In the genomic region with DNA sequence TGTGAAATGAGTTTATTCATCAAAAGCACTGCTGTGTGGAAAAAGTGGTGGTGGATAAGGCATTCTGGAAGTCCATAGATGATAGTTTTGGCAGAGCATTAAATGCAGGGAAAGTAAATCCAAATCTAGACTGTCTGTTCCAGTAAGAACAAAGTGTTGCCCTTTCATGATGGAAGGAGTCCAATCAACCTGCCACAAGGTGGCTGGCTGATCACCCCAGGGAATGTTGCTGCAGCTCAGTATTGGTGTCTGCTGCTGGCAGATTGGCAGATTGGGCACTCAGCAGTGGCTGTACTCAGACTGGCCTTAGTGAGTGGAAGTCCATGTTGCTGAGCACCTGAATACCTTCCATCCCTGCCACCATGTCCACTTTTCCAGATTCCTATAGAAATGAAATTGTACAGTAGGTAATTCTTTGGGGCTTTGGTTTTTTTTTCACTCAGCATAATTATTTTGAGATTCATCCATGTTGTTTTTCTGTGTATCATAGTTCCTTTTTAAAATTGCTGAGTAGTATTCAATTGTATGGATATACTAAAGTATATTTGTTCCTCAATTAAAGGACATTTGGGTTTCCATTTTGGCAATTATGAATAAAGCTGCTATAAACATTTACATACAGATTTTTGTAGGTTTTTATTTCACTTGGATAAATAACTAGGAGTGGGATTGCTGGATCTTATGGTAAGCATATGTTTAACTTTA, we compare ENCODE assay signal across 22 cellular contexts. TPM values are rescaled to one million over a fixed set of nuclear protein-coding genes. Genes with fewer than 3 reads are reported as not detected.
DNase-seq lines count a peak whose midpoint lies in the region; ATAC-seq, FAIRE-seq and TF ChIP-seq lines count a peak whose summit lies in the region.
"Had no signal": no experiment of that assay in that cellular context is flagged by ENCODE, and none has a peak within 500 bp of the region (broad histone marks: within the 10 kb centered on the region; RNA-seq: fewer than 3 reads in every experiment).

No MANE protein-coding gene starts in this region.

- RAD21 ChIA-PET in HCT116 (lab: Charles Lee; ENCODE audit: low non-redundant PET in 1 of 2, low total read pairs in 2 of 2, uncharacterized antibody in 2 of 2, unreplicated experiment in 2 of 2): interaction anchor here in 1 of 2 experiments (1.4 kb wide), 1 partner anchor 75 kb away, joined by 3 read pairs; no protein-coding TSS in a partner anchor

- no peak overlapping the region for H3K27ac ChIP-seq in HCT116 (ENCODE audit: low read depth, low read length)
- H3K27ac ChIP-seq in K562 (ENCODE audit: extremely low read depth, low read depth, low read length): no peak overlapping the region
- no peak overlapping the region for H3K27ac ChIP-seq in right lobe of liver

- no peak overlapping the region for H3K4me3 ChIP-seq in HCT116 (replicated peaks in 1 of 2; ENCODE audit: low read depth in 1 of 2, low read length in 2 of 2)
- H3K4me3 ChIP-seq in K562: no peak overlapping the region
- no peak overlapping the region for H3K4me3 ChIP-seq in right lobe of liver

- TF ChIP-seq CTCF in HCT116 (IDR thresholded peaks at IDR 0.05 in 2 of 3, conservative IDR thresholded peaks at IDR 0.05 in 1 of 3; ENCODE audit: borderline replicate concordance in 1 of 3, insufficient read depth in 1 of 3, low read depth in 2 of 3, low read length in 2 of 3): no peak
- TF ChIP-seq CTCF in K562 (IDR thresholded peaks at IDR 0.05 in 2 of 3, conservative IDR thresholded peaks at IDR 0.05 in 1 of 3; ENCODE audit: insufficient read depth in 2 of 3, low read depth in 1 of 3, low read length in 3 of 3): no peak
- no peak for TF ChIP-seq CTCF in right lobe of liver (IDR thresholded peaks at IDR 0.05)

- H3K79me2 ChIP-seq in HCT116 (ENCODE audit: insufficient read depth, low read length) (no peaks in the 10 kb centered on the region; the same call in 1 of the 2 replicates), K562 (ENCODE audit: control insufficient read depth, insufficient read depth, low read length) (no peaks in the 10 kb centered on the region)

- no peak for FAIRE-seq in K562 (lab: Jason Lieb, UNC)
- FAIRE-seq: D721Med had no signal

- H3K36me3 ChIP-seq in HCT116 (ENCODE audit: control insufficient read depth in 1 of 2, insufficient read depth in 2 of 2, low read length in 2 of 2) (peaks cover 4 to 6% of the 10 kb centered on the region in 2 experiments; a peak in 3 of 4 replicates), K562 (ENCODE audit: control insufficient read depth, insufficient read depth, low read length) (peaks cover 17% of the 10 kb centered on the region; the same call in 2 of the 3 replicates), right lobe of liver (peaks cover 0 to 9% (median 3%) of the 10 kb centered on the region in 4 donors)

- no peak for TF ChIP-seq EP300 in K562 (IDR thresholded peaks at IDR 0.05; ENCODE audit: low read length)

- H3K4me1 ChIP-seq in HCT116 (ENCODE audit: control insufficient read depth in 1 of 2, insufficient read depth in 2 of 2, low read length in 2 of 2) (no peaks in the 10 kb centered on the region; a peak in 1 of 4 replicates), K562 (replicated peaks in 1 of 2; ENCODE audit: control insufficient read depth in 2 of 2, insufficient read depth in 2 of 2, low read length in 2 of 2) (no peaks in the 10 kb centered on the region), right lobe of liver (no peaks in the 10 kb centered on the region)

- H4K20me1 ChIP-seq in HCT116 (ENCODE audit: insufficient read depth) (no peaks in the 10 kb centered on the region), K562 (replicated peaks; ENCODE audit: control insufficient read depth, insufficient read depth, low read length) (no peaks in the 10 kb centered on the region; the same call in 1 of the 2 replicates)

- TF ChIP-seq RAD21 in HCT116 (IDR thresholded peaks at IDR 0.05; ENCODE audit: low read depth): no peak
- TF ChIP-seq RAD21 in K562 (CRISPR knock-in tag; conservative IDR thresholded peaks at IDR 0.05 in 1 of 2, IDR thresholded peaks at IDR 0.05 in 1 of 2): no peak

- CTCF ChIA-PET in HCT116 (lab: Charles Lee) (interaction anchor here (1.0 kb wide), 2 partner anchors 15 to 98 kb away, joined by 3 read pairs; no protein-coding TSS in a partner anchor), K562 (lab: Yijun Ruan, JAX; ENCODE audit: low intra/inter-chr PET ratio) (no interaction called here)

- TF ChIP-seq POLR2A in HCT116 (IDR thresholded peaks at IDR 0.05; ENCODE audit: borderline replicate concordance, extremely low read depth, insufficient read depth, insufficient read length) (no peak), K562 (conservative IDR thresholded peaks at IDR 0.05) (no peak), right lobe of liver (IDR thresholded peaks at IDR 0.05) (no peak)

- peak; percentile 70 for ATAC-seq in HCT116
- ATAC-seq in K562: no peak
- peak in 3 of 4 donors; percentile 28 to 53 (median 51) for ATAC-seq in right lobe of liver
- ATAC-seq in esophagus mucosa: no peak
- ATAC-seq in HG02798 (IDR thresholded peaks at IDR 0.05; ENCODE audit: poor library complexity, unreplicated experiment): no peak
- ATAC-seq: T-cell had no signal

- H3K9me2 ChIP-seq in HCT116 (ENCODE audit: insufficient read depth): no peaks in the 10 kb centered on the region

- H3K9ac ChIP-seq in HCT116 (ENCODE audit: low read length) (no peak overlapping the region), K562 (ENCODE audit: insufficient read depth in 1 of 2, low read depth in 2 of 2, low read length in 2 of 2) (no peak overlapping the region)

- H2AFZ ChIP-seq in HCT116 (ENCODE audit: low read depth, low read length, poor library complexity, severe bottlenecking) (no peak overlapping the region), K562 (ENCODE audit: low read depth, low read length) (no peak overlapping the region)

- intact Hi-C loops in HCT116 (cut with micrococcal nuclease): no loop called here
- intact Hi-C loops in K562 (cut with micrococcal nuclease): no loop called here
- intact Hi-C loops in right lobe of liver (cut with DNase I): no loop called here

- no peaks in the 10 kb centered on the region for H3K9me1 ChIP-seq in K562 (ENCODE audit: control insufficient read depth, insufficient read depth, low read length)

- H3K27me3 ChIP-seq in HCT116 (ENCODE audit: insufficient read depth, low read length) (no peaks in the 10 kb centered on the region), K562 (ENCODE audit: control insufficient read depth in 2 of 2, insufficient read depth in 2 of 2, low read length in 2 of 2) (no peaks in the 10 kb centered on the region; a peak in 1 of 5 replicates), right lobe of liver (no peaks in the 10 kb centered on the region)

- H3K4me2 ChIP-seq in HCT116 (ENCODE audit: low read length): no peak overlapping the region
- H3K4me2 ChIP-seq in K562 (ENCODE audit: insufficient read depth, low read length): no peak overlapping the region

- POLR2A ChIA-PET in HCT116 (lab: Charles Lee): interaction anchor here (0.7 to 2.9 kb wide), 4 partner anchors 11 to 90 kb away, joined by 3 to 11 read pairs (median 4); partner anchors contain the start of genes DYNLL2 and SRSF1
- POLR2A ChIA-PET in K562 (lab: Yijun Ruan, JAX): interaction anchor here (1.6 kb wide), 1 partner anchor 90 kb away, joined by 4 read pairs; the partner anchor contains the start of gene SRSF1

- in situ Hi-C loops in K562 (cut with MboI): loop anchor here (5.0 kb wide), 1 partner anchor 90 kb away; the partner anchor contains the start of gene SRSF1

- DNase-seq in SIG-M5 treated with dmso at 0.1 percent for 504 hours (lab: John Stamatoyannopoulos, UW; ENCODE audit: unreplicated experiment) (peak; percentile 5), SIG-M5 (lab: John Stamatoyannopoulos, UW) (no peak), HCT116 (ENCODE audit: low read depth, low spot score) (no peak), K562 (ENCODE audit: extremely low read depth in 1 of 4, low spot score in 3 of 4) (no peak), right lobe of liver (no peak), NOMO-1 (lab: John Stamatoyannopoulos, UW; ENCODE audit: unreplicated experiment in 2 of 2) (no peak)
- DNase-seq: CD8-positive, alpha-beta memory T cell; DMS79 treated with DMSO at 0.1 percent for 48 hours; H7; KBM-7; MV-4-11; NCI-H187 treated with DMSO at 0.1 percent for 48 hours; NCI-H345; NCI-H526; NK-92 treated with Interleukin-12 subunit alpha and Interleukin-12 subunit beta, amount 100 ng/mL, for 24 hours; SHP77; T-cell had no signal

- no peaks in the 10 kb centered on the region for H3K9me3 ChIP-seq in HCT116 (ENCODE audit: control insufficient read depth in 1 of 2, insufficient read depth in 1 of 2, low read depth in 1 of 2, low read length in 2 of 2)
- H3K9me3 ChIP-seq in K562 (replicated peaks; ENCODE audit: control insufficient read depth, insufficient read depth, low read depth, low read length): no peaks in the 10 kb centered on the region
- no peaks in the 10 kb centered on the region for H3K9me3 ChIP-seq in right lobe of liver

- BruUV-seq in HCT116 (replicated peaks; lab: Mats Ljungman, UMichigan): no TSS peak
- BruUV-seq in K562 (replicated peaks; lab: Mats Ljungman, UMichigan): no TSS peak

RNA-seq across cellular contexts. Expression of gene DYNLL2, which starts 14.3 kb away (rescaled TPM):
- total RNA-seq in HCT116 (2021; ENCODE audit: unreplicated experiment): 54.9 TPM
- 39.1 and 41.2 TPM in 2 replicates for polyA plus RNA-seq in HCT116 (2012)
- total RNA-seq in K562 (2011; cell fraction: chromatin; rRNA removed; ENCODE audit: low replicate concordance): 14.2 and 14.6 TPM in 2 replicates
- 8.4 and 9.3 TPM in 2 replicates for total RNA-seq in K562 (2011; cell fraction: nucleolus; rRNA removed)
- 17.1 and 28.1 TPM in 2 replicates for total RNA-seq in K562 (2011; cell fraction: nucleoplasm; rRNA removed)
- total RNA-seq in K562 (2014; rRNA removed): 13.0 and 17.2 TPM in 2 replicates
- 12.8 and 15.0 TPM in 2 replicates for total RNA-seq in K562 (2014; rRNA removed; fragmentation: Illumina TruSeq; extraction: Trizol)
- total RNA-seq in K562 (2015; rRNA removed; fragmentation: Illumina TruSeq; extraction: Trizol): 11.2 and 11.9 TPM in 2 replicates
- 19.1 and 24.5 TPM in 2 replicates for total RNA-seq in K562 (2021)
- 12.2 and 18.4 TPM in 2 replicates for polyA plus RNA-seq in K562 (2011; rRNA removed)
- 11.2 and 12.5 TPM in 2 replicates for polyA plus RNA-seq in K562 (2011; cell fraction: cytosol; rRNA removed)
- 8.7 and 10.1 TPM in 2 replicates for polyA plus RNA-seq in K562 (2011; cell fraction: nucleus; rRNA removed)
- 19.5 and 41.0 TPM in 2 replicates for polyA plus RNA-seq in K562 (2012)
- 23.8 and 26.0 TPM in 2 replicates for polyA plus RNA-seq in K562 (2014; fragmentation: Illumina TruSeq; extraction: Trizol)
- 1 to 10 TPM; 1.8 to 2.3 TPM for polyA plus RNA-seq in K562 (2014; fragmentation: Nextera tagmentation; extraction: Ambion mirVana)
- polyA plus RNA-seq in K562 (2014; rRNA removed): 19.9 and 22.6 TPM in 2 replicates
- polyA minus RNA-seq in K562 (2011; rRNA and poly(A)+ RNA removed): 16.5 and 19.5 TPM in 2 replicates
- 5.9 and 10.6 TPM in 2 replicates for polyA minus RNA-seq in K562 (2011; cell fraction: cytosol; rRNA and poly(A)+ RNA removed)
- 5.9 and 9.1 TPM in 2 replicates for polyA minus RNA-seq in K562 (2011; cell fraction: nucleus; rRNA and poly(A)+ RNA removed)
- total RNA-seq in right lobe of liver: 10 to 100 TPM; 13.3 to 28.7 (median 17.7) TPM
- 18.6 TPM for total RNA-seq in esophagus mucosa

RNA-seq across cellular contexts. Expression of gene OR4D1, which starts 50.6 kb away (rescaled TPM):
- total RNA-seq in HCT116 (2021; ENCODE audit: unreplicated experiment): not detected
- polyA plus RNA-seq in HCT116 (2012): not detected in 2 replicates
- not detected in 2 replicates for total RNA-seq in K562 (2011; cell fraction: chromatin; rRNA removed; ENCODE audit: low replicate concordance)
- not detected in 2 replicates for total RNA-seq in K562 (2011; cell fraction: nucleolus; rRNA removed)
- total RNA-seq in K562 (2011; cell fraction: nucleoplasm; rRNA removed): not detected in 2 replicates
- total RNA-seq in K562 (2014; rRNA removed): not detected in 2 replicates
- not detected in 2 replicates for total RNA-seq in K562 (2014; rRNA removed; fragmentation: Illumina TruSeq; extraction: Trizol)
- not detected in 2 replicates for total RNA-seq in K562 (2015; rRNA removed; fragmentation: Illumina TruSeq; extraction: Trizol)
- total RNA-seq in K562 (2021): not detected in 2 replicates
- not detected in 2 replicates for polyA plus RNA-seq in K562 (2011; rRNA removed)
- not detected in 2 replicates for polyA plus RNA-seq in K562 (2011; cell fraction: cytosol; rRNA removed)
- not detected in 2 replicates for polyA plus RNA-seq in K562 (2011; cell fraction: nucleus; rRNA removed)
- polyA plus RNA-seq in K562 (2012): not detected in 2 replicates
- not detected in 2 replicates for polyA plus RNA-seq in K562 (2014; fragmentation: Illumina TruSeq; extraction: Trizol)
- polyA plus RNA-seq in K562 (2014; fragmentation: Nextera tagmentation; extraction: Ambion mirVana): not detected
- polyA plus RNA-seq in K562 (2014; rRNA removed): not detected in 2 replicates
- not detected in 2 replicates for polyA minus RNA-seq in K562 (2011; rRNA and poly(A)+ RNA removed)
- not detected in 2 replicates for polyA minus RNA-seq in K562 (2011; cell fraction: cytosol; rRNA and poly(A)+ RNA removed)
- polyA minus RNA-seq in K562 (2011; cell fraction: nucleus; rRNA and poly(A)+ RNA removed): not detected in 2 replicates
- not detected for total RNA-seq in right lobe of liver
- not detected for total RNA-seq in esophagus mucosa
- total RNA-seq: OCI-LY7, RPMI7951 had no signal

Comparison
In these comparisons a context has a peak if more than half of its experiments do, and no peak if none do; other contexts are left out.
1. ATAC-seq: peak in HCT116 (single experiment) and right lobe of liver (3 of 4); none in K562 (single experiment), esophagus mucosa (single experiment) and HG02798 (single experiment).